ENCODE assay signal across 1 cellular context in the genomic region with DNA sequence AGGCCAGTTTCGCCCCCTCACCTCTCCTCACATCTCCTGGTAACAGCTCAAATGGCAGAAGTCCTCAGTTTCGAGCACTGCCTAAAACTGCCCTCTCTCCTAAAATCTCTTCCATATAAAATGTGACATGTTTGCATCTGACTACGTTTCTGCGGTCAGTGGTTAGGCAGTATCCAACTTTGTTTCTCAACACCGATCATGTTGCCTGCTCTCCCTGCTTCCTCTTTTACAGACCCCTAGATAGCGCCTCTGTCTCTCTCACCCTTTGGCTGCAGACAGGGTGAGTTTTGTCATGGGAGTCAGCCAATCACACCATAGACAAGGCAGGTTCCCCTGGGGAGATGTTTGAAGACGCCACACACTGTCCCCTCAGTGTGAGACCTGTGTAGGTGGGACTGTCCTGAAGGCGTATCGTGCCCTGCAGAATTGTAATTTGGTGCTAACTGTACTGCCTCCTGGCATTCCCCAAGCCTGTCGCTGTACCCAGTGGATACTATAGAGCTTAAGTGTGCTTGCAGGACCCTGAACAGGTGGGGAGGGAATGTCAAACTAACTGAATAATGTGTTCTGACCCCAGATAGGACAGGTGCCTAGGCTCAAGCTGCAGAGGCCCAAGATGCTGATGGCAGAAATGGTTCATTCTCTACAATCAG.
TF ChIP-seq lines count a peak whose summit lies in the region.

No MANE protein-coding gene starts in this region.

TF ChIP-seq in IMR-90, 13 proteins besides CTCF, POLR2A, EP300 and RAD21:
- TF ChIP-seq CHD1 (IDR thresholded peaks at IDR 0.05; ENCODE audit: low read depth, low read length) (0 out of 2 replicates have a peak, but pooled peaks have one; percentile 22), CEBPB (IDR thresholded peaks at IDR 0.05; ENCODE audit: low read depth, low read length) (peak; percentile 63)
- TF ChIP-seq, protein P1, sequence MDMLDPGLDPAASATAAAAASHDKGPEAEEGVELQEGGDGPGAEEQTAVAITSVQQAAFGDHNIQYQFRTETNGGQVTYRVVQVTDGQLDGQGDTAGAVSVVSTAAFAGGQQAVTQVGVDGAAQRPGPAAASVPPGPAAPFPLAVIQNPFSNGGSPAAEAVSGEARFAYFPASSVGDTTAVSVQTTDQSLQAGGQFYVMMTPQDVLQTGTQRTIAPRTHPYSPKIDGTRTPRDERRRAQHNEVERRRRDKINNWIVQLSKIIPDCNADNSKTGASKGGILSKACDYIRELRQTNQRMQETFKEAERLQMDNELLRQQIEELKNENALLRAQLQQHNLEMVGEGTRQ (IDR thresholded peaks at IDR 0.05; ENCODE audit: low read depth, low read length) = no peak
